In genomic region chr13:21405309-21405708, GRCh38 we compare ENCODE assay signal across 24 cellular contexts. TPM values are rescaled to one million over a fixed set of nuclear protein-coding genes. Genes with fewer than 3 reads are reported as not detected.
A peak's percentile ranks its signal among the peaks of the same experiment; 100 is the strongest.
DNase-seq lines count a peak whose midpoint lies in the region; ATAC-seq and TF ChIP-seq lines count a peak whose summit lies in the region.
"Had no signal": no experiment of that assay in that cellular context is flagged by ENCODE, and none has a peak within 500 bp of the region (broad histone marks: within the 10 kb centered on the region; RNA-seq: fewer than 3 reads in every experiment).

No MANE protein-coding gene starts in this region.

- peaks cover 19% of the 10 kb centered on the region; the same call in 1 of the 2 replicates for H3K36me3 ChIP-seq in Karpas-422 (ENCODE audit: insufficient read depth, low read length)

- H3K4me3 ChIP-seq in Karpas-422 (ENCODE audit: low read length) = no peak overlapping the region
- H3K4me3 ChIP-seq in epithelial cell of esophagus (ENCODE audit: low read length) = no peak overlapping the region
- H3K4me3 ChIP-seq: MG63, SJCRH30 had no signal

- peak overlapping the region; percentile 7 for H3K27ac Mint-ChIP-seq in activated naive CD4-positive, alpha-beta T cell treated with anti-CD3 and anti-CD28 coated beads for 36 hours
- no peak overlapping the region for H3K27ac Mint-ChIP-seq in activated naive CD4-positive, alpha-beta T cell treated with anti-CD3 and anti-CD28 coated beads, Interleukin-2, amount 50 U/mL, for 72 hours
- H3K27ac Mint-ChIP-seq in immature natural killer cell = peak overlapping the region in 4 of 6 donors; percentile 61 to 81 (median 70)

- no peak overlapping the region for H3K27ac ChIP-seq in Karpas-422 (ENCODE audit: low read length)
- H3K27ac ChIP-seq: SJCRH30 had no signal

- DNase-seq in activated naive CD4-positive, alpha-beta T cell treated with anti-CD3 and anti-CD28 coated beads for 36 hours = no peak
- DNase-seq in activated naive CD4-positive, alpha-beta T cell treated with anti-CD3 and anti-CD28 coated beads, Interleukin-2, amount 50 U/mL, for 72 hours (ENCODE audit: low spot score in 2 of 2) = no peak
- peak; percentile 33 for DNase-seq in Karpas-422
- DNase-seq in epithelial cell of esophagus (ENCODE audit: low read depth) = peak; percentile 75
- no peak for DNase-seq in immature natural killer cell
- DNase-seq in SIG-M5 (lab: John Stamatoyannopoulos, UW) = no peak
- DNase-seq in activated CD4-positive, CD25-positive, alpha-beta regulatory T cell treated with anti-CD3 and anti-CD28 coated beads, Interleukin-2, amount 50 U/mL, for 72 hours = no peak
- DNase-seq: C1 segment of cervical spinal cord; CD4-positive, alpha-beta memory T cell; DMS79 treated with DMSO at 0.1 percent for 48 hours; GF-D8; MG63; NCI-H2029; NCI-H2171; NCI-H226; NCI-H510A; NCI-H69; NK-92 treated with Interleukin-12 subunit alpha and Interleukin-12 subunit beta, amount 100 ng/mL, for 24 hours; PC-3; SJCRH30 had no signal

- peaks cover 33% of the 10 kb centered on the region for H3K4me1 Mint-ChIP-seq in activated naive CD4-positive, alpha-beta T cell treated with anti-CD3 and anti-CD28 coated beads for 36 hours (ENCODE audit: low read depth)
- peaks cover 28 to 48% of the 10 kb centered on the region in 2 donors for H3K4me1 Mint-ChIP-seq in immature natural killer cell

- peaks cover 20% of the 10 kb centered on the region for H3K9me3 Mint-ChIP-seq in activated naive CD4-positive, alpha-beta T cell treated with anti-CD3 and anti-CD28 coated beads for 36 hours
- H3K9me3 Mint-ChIP-seq in activated naive CD4-positive, alpha-beta T cell treated with anti-CD3 and anti-CD28 coated beads, Interleukin-2, amount 50 U/mL, for 72 hours = peaks cover 0 to 13% of the 10 kb centered on the region in 2 donors
- H3K9me3 Mint-ChIP-seq in immature natural killer cell = peaks cover 0 to 1% (median 0%) of the 10 kb centered on the region in 6 donors

- H3K4me2 ChIP-seq in Karpas-422 (ENCODE audit: low read depth, low read length, poor library complexity, severe bottlenecking) = no peak overlapping the region

- intact Hi-C loops in activated naive CD4-positive, alpha-beta T cell treated with anti-CD3 and anti-CD28 coated beads for 36 hours (cut with micrococcal nuclease) = no loop called here

- no peaks in the 10 kb centered on the region for H3K4me1 ChIP-seq in Karpas-422 (ENCODE audit: low read length)
- H3K4me1 ChIP-seq: Caco-2, SJCRH30 had no signal

- TF ChIP-seq CTCF in epithelial cell of esophagus (IDR thresholded peaks at IDR 0.05; ENCODE audit: insufficient read depth, low read depth, low read length, missing control alignments) = no peak

- CTCF ChIA-PET in activated naive CD4-positive, alpha-beta T cell treated with anti-CD3 and anti-CD28 coated beads for 36 hours (lab: Charles Lee) = interaction anchor here (1.1 kb wide), 1 partner anchor 108 kb away, joined by 3 read pairs; no protein-coding TSS in a partner anchor

- peaks cover 54% of the 10 kb centered on the region for H3K36me3 Mint-ChIP-seq in activated naive CD4-positive, alpha-beta T cell treated with anti-CD3 and anti-CD28 coated beads for 36 hours (ENCODE audit: low read depth)
- H3K36me3 Mint-ChIP-seq in activated naive CD4-positive, alpha-beta T cell treated with anti-CD3 and anti-CD28 coated beads, Interleukin-2, amount 50 U/mL, for 72 hours = peaks cover 24 to 60% of the 10 kb centered on the region in 2 donors
- peaks cover 29 to 46% (median 45%) of the 10 kb centered on the region in 3 donors for H3K36me3 Mint-ChIP-seq in immature natural killer cell

- no peak overlapping the region for H3K9ac ChIP-seq in Karpas-422 (ENCODE audit: low read length)

- ATAC-seq in activated naive CD4-positive, alpha-beta T cell treated with anti-CD3 and anti-CD28 coated beads, Interleukin-2, amount 50 U/mL, for 72 hours = no peak
- ATAC-seq in HG03097 (IDR thresholded peaks at IDR 0.05; ENCODE audit: low FRiP score, unreplicated experiment) = no peak
- ATAC-seq: HepG2, PC-3, SK-N-SH treated with all-trans-retinoic acid at 6 μM for 48 hours had no signal

- no peak overlapping the region for H3K4me3 Mint-ChIP-seq in activated naive CD4-positive, alpha-beta T cell treated with anti-CD3 and anti-CD28 coated beads for 36 hours
- no peak overlapping the region for H3K4me3 Mint-ChIP-seq in immature natural killer cell
- H3K4me3 Mint-ChIP-seq: CD4-positive, alpha-beta memory T cell had no signal

- H3K79me2 ChIP-seq in Karpas-422 (ENCODE audit: low read length) = peaks cover 36% of the 10 kb centered on the region

- no peak overlapping the region for H2AFZ ChIP-seq in Karpas-422 (ENCODE audit: low read length)

- no peaks in the 10 kb centered on the region for H3K27me3 ChIP-seq in Karpas-422 (ENCODE audit: low read length)
- H3K27me3 ChIP-seq: MG63, SJCRH30 had no signal

- no peaks in the 10 kb centered on the region for H4K20me1 ChIP-seq in Karpas-422 (ENCODE audit: insufficient read depth, low read depth, low read length)

- no peaks in the 10 kb centered on the region for H3K9me3 ChIP-seq in Karpas-422 (ENCODE audit: low read length)
- H3K9me3 ChIP-seq: Caco-2 had no signal

- no peaks in the 10 kb centered on the region for H3K27me3 Mint-ChIP-seq in activated naive CD4-positive, alpha-beta T cell treated with anti-CD3 and anti-CD28 coated beads for 36 hours (ENCODE audit: low read depth)
- H3K27me3 Mint-ChIP-seq in immature natural killer cell (ENCODE audit: low read depth in 3 of 3) = peaks cover 0 to 6% (median 2%) of the 10 kb centered on the region in 3 donors
- H3K27me3 Mint-ChIP-seq: CD4-positive, alpha-beta memory T cell had no signal

- H3K9me2 ChIP-seq in Karpas-422 (replicated peaks; ENCODE audit: insufficient read depth, low read length) = no peaks in the 10 kb centered on the region

RNA-seq across cellular contexts. Expression of gene ZDHHC20, which starts 53.8 kb away (rescaled TPM):
- 10 to 100 TPM; 48.0 to 50.7 TPM for total RNA-seq in activated naive CD4-positive, alpha-beta T cell treated with anti-CD3 and anti-CD28 coated beads for 36 hours
- total RNA-seq in activated naive CD4-positive, alpha-beta T cell treated with anti-CD3 and anti-CD28 coated beads, Interleukin-2, amount 50 U/mL, for 72 hours = 10 to 100 TPM; 42.6 to 44.1 TPM
- 44.0 and 129 TPM in 2 replicates for total RNA-seq in Karpas-422 (2014; rRNA removed; shearing (Covaris generic); ENCODE audit: low replicate concordance)
- polyA plus RNA-seq in immature natural killer cell = 10 to 100 TPM; 23.8 to 67.7 (median 61.3) TPM

Comparison
In these comparisons a context has a peak if more than half of its experiments do, and no peak if none do; other contexts are left out.
1. H3K27ac Mint-ChIP-seq: peak in activated naive CD4-positive, alpha-beta T cell treated with anti-CD3 and anti-CD28 coated beads for 36 hours (single experiment) and immature natural killer cell (4 of 6); none in activated naive CD4-positive, alpha-beta T cell treated with anti-CD3 and anti-CD28 coated beads, Interleukin-2, amount 50 U/mL, for 72 hours (0 of 2).
2. DNase-seq: peak in Karpas-422 (single experiment) and epithelial cell of esophagus (single experiment); none in activated naive CD4-positive, alpha-beta T cell treated with anti-CD3 and anti-CD28 coated beads for 36 hours (single experiment), activated naive CD4-positive, alpha-beta T cell treated with anti-CD3 and anti-CD28 coated beads, Interleukin-2, amount 50 U/mL, for 72 hours (0 of 2), immature natural killer cell (0 of 3), SIG-M5 (single experiment) and activated CD4-positive, CD25-positive, alpha-beta regulatory T cell treated with anti-CD3 and anti-CD28 coated beads, Interleukin-2, amount 50 U/mL, for 72 hours (single experiment).